ENCODE assay signal across 1 cellular context in the genomic region with DNA sequence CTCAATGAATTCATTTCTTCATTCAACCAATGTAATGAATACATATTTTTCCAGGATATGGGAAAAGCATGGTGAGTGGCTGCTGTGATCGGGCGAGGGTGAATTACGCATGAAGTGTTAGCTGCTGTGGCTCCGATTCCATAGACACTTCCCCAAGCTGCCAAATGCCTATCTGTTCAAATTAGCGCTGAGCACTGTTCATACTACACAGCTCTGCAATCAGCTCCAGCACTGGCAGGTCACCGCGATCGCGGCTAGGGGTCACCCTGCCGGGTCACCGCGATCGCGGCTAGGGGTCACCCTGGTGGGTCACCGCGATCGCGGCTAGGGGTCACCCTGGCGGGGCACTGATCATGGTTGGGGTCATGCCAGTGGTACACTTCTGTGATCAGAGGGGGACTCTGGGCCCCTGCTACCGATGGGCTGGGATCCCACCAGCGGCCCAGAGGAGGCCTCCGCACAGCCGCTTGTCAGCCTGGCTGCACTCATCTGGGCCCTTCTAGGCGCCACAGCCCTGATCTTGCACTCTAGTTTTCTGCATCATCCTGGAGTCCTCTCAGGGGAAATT.
TF ChIP-seq lines count a peak whose summit lies in the region.

No MANE protein-coding gene starts in this region.

TF ChIP-seq in WTC11, 78 proteins besides CTCF, POLR2A, EP300 and RAD21 (continued from another document):
- TF ChIP-seq, protein P1, sequence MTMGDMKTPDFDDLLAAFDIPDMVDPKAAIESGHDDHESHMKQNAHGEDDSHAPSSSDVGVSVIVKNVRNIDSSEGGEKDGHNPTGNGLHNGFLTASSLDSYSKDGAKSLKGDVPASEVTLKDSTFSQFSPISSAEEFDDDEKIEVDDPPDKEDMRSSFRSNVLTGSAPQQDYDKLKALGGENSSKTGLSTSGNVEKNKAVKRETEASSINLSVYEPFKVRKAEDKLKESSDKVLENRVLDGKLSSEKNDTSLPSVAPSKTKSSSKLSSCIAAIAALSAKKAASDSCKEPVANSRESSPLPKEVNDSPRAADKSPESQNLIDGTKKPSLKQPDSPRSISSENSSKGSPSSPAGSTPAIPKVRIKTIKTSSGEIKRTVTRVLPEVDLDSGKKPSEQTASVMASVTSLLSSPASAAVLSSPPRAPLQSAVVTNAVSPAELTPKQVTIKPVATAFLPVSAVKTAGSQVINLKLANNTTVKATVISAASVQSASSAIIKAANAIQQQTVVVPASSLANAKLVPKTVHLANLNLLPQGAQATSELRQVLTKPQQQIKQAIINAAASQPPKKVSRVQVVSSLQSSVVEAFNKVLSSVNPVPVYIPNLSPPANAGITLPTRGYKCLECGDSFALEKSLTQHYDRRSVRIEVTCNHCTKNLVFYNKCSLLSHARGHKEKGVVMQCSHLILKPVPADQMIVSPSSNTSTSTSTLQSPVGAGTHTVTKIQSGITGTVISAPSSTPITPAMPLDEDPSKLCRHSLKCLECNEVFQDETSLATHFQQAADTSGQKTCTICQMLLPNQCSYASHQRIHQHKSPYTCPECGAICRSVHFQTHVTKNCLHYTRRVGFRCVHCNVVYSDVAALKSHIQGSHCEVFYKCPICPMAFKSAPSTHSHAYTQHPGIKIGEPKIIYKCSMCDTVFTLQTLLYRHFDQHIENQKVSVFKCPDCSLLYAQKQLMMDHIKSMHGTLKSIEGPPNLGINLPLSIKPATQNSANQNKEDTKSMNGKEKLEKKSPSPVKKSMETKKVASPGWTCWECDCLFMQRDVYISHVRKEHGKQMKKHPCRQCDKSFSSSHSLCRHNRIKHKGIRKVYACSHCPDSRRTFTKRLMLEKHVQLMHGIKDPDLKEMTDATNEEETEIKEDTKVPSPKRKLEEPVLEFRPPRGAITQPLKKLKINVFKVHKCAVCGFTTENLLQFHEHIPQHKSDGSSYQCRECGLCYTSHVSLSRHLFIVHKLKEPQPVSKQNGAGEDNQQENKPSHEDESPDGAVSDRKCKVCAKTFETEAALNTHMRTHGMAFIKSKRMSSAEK (CRISPR knock-in tag; IDR thresholded peaks at IDR 0.05; ENCODE audit: borderline replicate concordance): no peak
- TF ChIP-seq FOXK1 (CRISPR knock-in tag; IDR thresholded peaks at IDR 0.05) (no peak), ZNF138 (CRISPR knock-in tag; conservative IDR thresholded peaks at IDR 0.05) (no peak), MYBL2 (CRISPR knock-in tag; IDR thresholded peaks at IDR 0.05) (no peak)
TF ChIP-seq in WTC11: peak in this region for 0.
